In the genomic region with DNA sequence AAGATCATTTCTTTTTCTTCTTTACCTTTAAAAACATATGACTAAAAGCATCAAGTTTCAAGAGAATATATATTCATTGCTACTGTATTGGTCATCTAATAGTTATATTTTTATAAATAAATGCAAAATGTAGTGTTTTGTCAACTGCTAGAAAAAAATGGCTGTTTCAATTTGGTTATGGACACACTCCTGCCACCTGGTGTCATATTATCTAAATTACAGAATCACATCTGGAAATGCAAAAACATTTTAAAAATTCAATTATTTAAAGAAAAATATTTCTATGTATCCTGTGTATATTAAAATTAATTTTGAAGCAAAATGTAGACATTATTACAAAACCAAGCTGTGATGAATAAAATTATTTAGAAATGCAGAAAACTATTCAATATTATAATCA, we compare ENCODE assay signal across 9 cellular contexts.
A peak's percentile ranks its signal among the peaks of the same experiment; 100 is the strongest.
DNase-seq lines count a peak whose midpoint lies in the region; ATAC-seq, FAIRE-seq and TF ChIP-seq lines count a peak whose summit lies in the region.
"Had no signal": no experiment of that assay in that cellular context is flagged by ENCODE, and none has a peak within 500 bp of the region (broad histone marks: within the 10 kb centered on the region; RNA-seq: fewer than 3 reads in every experiment).

No MANE protein-coding gene starts in this region.

- H3K9me3 ChIP-seq in GM12878 (replicated peaks; ENCODE audit: control insufficient read depth, insufficient read depth, low read length) (no peaks in the 10 kb centered on the region), suprapubic skin (no peaks in the 10 kb centered on the region)

- RAD21 ChIA-PET in GM12878 (lab: Charles Lee; ENCODE audit: unreplicated experiment), result no interaction called here

- SMC1A ChIA-PET in GM12878 (lab: Charles Lee; ENCODE audit: uncharacterized antibody, unreplicated experiment), result no interaction called here

- TF ChIP-seq RAD21 in GM12878 (IDR thresholded peaks at IDR 0.05; ENCODE audit: insufficient read depth, low read depth, low read length), result peak; percentile 48

- no peak overlapping the region for H3K4me3 Mint-ChIP-seq in immature natural killer cell

- H3K9me3 Mint-ChIP-seq in immature natural killer cell, result peaks cover 0 to 14% (median 3%) of the 10 kb centered on the region in 6 donors

- no peak for FAIRE-seq in GM12878 (lab: Jason Lieb, UNC)

- H3K4me2 ChIP-seq in GM12878 (ENCODE audit: control insufficient read depth, insufficient read depth), result no peak overlapping the region

- BruUV-seq in GM12878 (replicated peaks; lab: Mats Ljungman, UMichigan), result no TSS peak

- H3K9ac ChIP-seq in GM12878 (ENCODE audit: control insufficient read depth, insufficient read depth, low read length), result no peak overlapping the region

- no peak for DNase-seq in BJ (ENCODE audit: low read depth)
- peak; percentile 6 for DNase-seq in HEK293T (ENCODE audit: extremely low spot score)
- no peak for DNase-seq in GM12878 (ENCODE audit: low read depth, low spot score)
- DNase-seq in lung microvascular endothelial cell (ENCODE audit: low read depth in 2 of 2), result peak; percentile 16 to 27
- no peak for DNase-seq in immature natural killer cell
- DNase-seq in stimulated activated CD4-positive, alpha-beta T cell treated with anti-CD3 and anti-CD28 coated beads, Interleukin-15, amount 100 ng/mL, for 24 hours, result no peak
- no peak for DNase-seq in suprapubic skin (ENCODE audit: low spot score in 2 of 2)
- DNase-seq in NCI-H2107 treated with DMSO at 0.1 percent for 48 hours (lab: John Stamatoyannopoulos, UW; ENCODE audit: unreplicated experiment), result no peak

- H3K27me3 Mint-ChIP-seq in immature natural killer cell (ENCODE audit: low read depth in 3 of 3), result peaks cover 0 to 1% (median 0%) of the 10 kb centered on the region in 3 donors

- no peaks in the 10 kb centered on the region for H3K36me3 Mint-ChIP-seq in immature natural killer cell

- no peaks in the 10 kb centered on the region for H4K20me1 ChIP-seq in GM12878 (ENCODE audit: control insufficient read depth, insufficient read depth)

- ATAC-seq in GM12878, result no peak

- TF ChIP-seq POLR2A in GM12878 (IDR thresholded peaks at IDR 0.05; ENCODE audit: low read depth, low read length) (no peak), suprapubic skin (IDR thresholded peaks at IDR 0.05) (no peak)

- no peaks in the 10 kb centered on the region for H3K27me3 ChIP-seq in BJ (ENCODE audit: control insufficient read depth, insufficient read depth, low read length)
- H3K27me3 ChIP-seq in GM12878 (replicated peaks in 1 of 2; ENCODE audit: control insufficient read depth in 2 of 2, insufficient read depth in 2 of 2, low read length in 1 of 2), result no peaks in the 10 kb centered on the region
- H3K27me3 ChIP-seq in suprapubic skin, result no peaks in the 10 kb centered on the region

- H3K4me1 ChIP-seq in GM12878 (ENCODE audit: control insufficient read depth, insufficient read depth, low read length) (no peaks in the 10 kb centered on the region), suprapubic skin (no peaks in the 10 kb centered on the region)

- peak; percentile 36; the same call in 1 of the 2 replicates for TF ChIP-seq CTCF in BJ (IDR thresholded peaks at IDR 0.05; ENCODE audit: insufficient read depth, low read depth, low read length)
- TF ChIP-seq CTCF in GM12878 (IDR thresholded peaks at IDR 0.05 in 2 of 3, conservative IDR thresholded peaks at IDR 0.05 in 1 of 3; ENCODE audit: control insufficient read depth in 2 of 3, extremely low read depth in 1 of 3, insufficient read depth in 1 of 3, low read depth in 3 of 3, low read length in 3 of 3), result peak in 2 of 3 experiments; percentile 20 to 33; a peak in 3 of 6 replicates
- peak in 1 of 2 donors; percentile 23 for TF ChIP-seq CTCF in suprapubic skin (IDR thresholded peaks at IDR 0.05)

- intact Hi-C loops in GM12878 (cut with micrococcal nuclease; ENCODE audit: unreplicated experiment), result loop anchor here (1.0 to 5.0 kb wide), 3 partner anchors 41 to 736 kb away; no protein-coding TSS in a partner anchor

- H2AFZ ChIP-seq in GM12878 (ENCODE audit: control insufficient read depth, low read depth, low read length), result no peak overlapping the region

- no peak overlapping the region for H3K4me3 ChIP-seq in BJ (ENCODE audit: low read depth, low read length)
- no peak overlapping the region for H3K4me3 ChIP-seq in GM12878
- no peak overlapping the region for H3K4me3 ChIP-seq in suprapubic skin

- in situ Hi-C loops in GM12878 (cut with MboI), result no loop called here

- H3K79me2 ChIP-seq in GM12878 (ENCODE audit: control insufficient read depth, insufficient read depth, low read length), result no peaks in the 10 kb centered on the region

- TF ChIP-seq EP300 in GM12878 (IDR thresholded peaks at IDR 0.05; ENCODE audit: borderline replicate concordance in 1 of 2, control insufficient read depth in 1 of 2, low read depth in 2 of 2, low read length in 2 of 2) (no peak), suprapubic skin (IDR thresholded peaks at IDR 0.05) (no peak)

- H3K36me3 ChIP-seq in BJ (ENCODE audit: control insufficient read depth, insufficient read depth, low read length) (no peaks in the 10 kb centered on the region), GM12878 (ENCODE audit: control insufficient read depth in 2 of 2, insufficient read depth in 2 of 2, low read length in 1 of 2) (no peaks in the 10 kb centered on the region), suprapubic skin (no peaks in the 10 kb centered on the region)

- H3K27ac ChIP-seq in GM12878 (ENCODE audit: control insufficient read depth, insufficient read depth) (no peak overlapping the region), suprapubic skin (no peak overlapping the region)

- no peaks in the 10 kb centered on the region for H3K4me1 Mint-ChIP-seq in immature natural killer cell

- POLR2A ChIA-PET in BJ (lab: Charles Lee) (no interaction called here), HEK293T (lab: Yijun Ruan, JAX) (no interaction called here), GM12878 (lab: Charles Lee) (no interaction called here)

- no peak overlapping the region for H3K27ac Mint-ChIP-seq in immature natural killer cell
- H3K27ac Mint-ChIP-seq: activated T-helper 2 cell treated with anti-CD3 and anti-CD28 coated beads, Interferon-gamma antibody, Interleukin-2, Interleukin-4, amounts not matched to agents 10 μg/mL and 5 μg/mL and 100 μg/mL, durations not matched to agents 14 hours and 24 hours and 36 hours had no signal

- CTCF ChIA-PET in BJ (lab: Yijun Ruan, JAX) (interaction anchor here (1.0 to 1.3 kb wide), 3 partner anchors 8 to 41 kb away, joined by 3 to 4 read pairs (median 3); no protein-coding TSS in a partner anchor), HEK293T (lab: Yijun Ruan, JAX) (no interaction called here), GM12878 (lab: Yijun Ruan, JAX) (interaction anchor here (0.6 to 4.2 kb wide), 5 partner anchors 9 to 41 kb away, joined by 3 to 24 read pairs (median 5); no protein-coding TSS in a partner anchor)

TF ChIP-seq in HEK293T, 16 proteins besides CTCF, POLR2A, EP300 and RAD21:
- TF ChIP-seq ARNT (IDR thresholded peaks at IDR 0.05) (no peak), CTBP1 (IDR thresholded peaks at IDR 0.05; ENCODE audit: borderline replicate concordance) (no peak), PKNOX1 (IDR thresholded peaks at IDR 0.05) (no peak), SP1 (IDR thresholded peaks at IDR 0.05) (no peak), ZNF384 (IDR thresholded peaks at IDR 0.05) (no peak), BHLHE40 (IDR thresholded peaks at IDR 0.05; ENCODE audit: borderline replicate concordance) (no peak), FOXK2 (IDR thresholded peaks at IDR 0.05) (no peak), FOXM1 (IDR thresholded peaks at IDR 0.05; ENCODE audit: borderline replicate concordance) (no peak), L3MBTL2 (conservative IDR thresholded peaks at IDR 0.05) (no peak), FOXA1 (IDR thresholded peaks at IDR 0.05) (no peak)

TF ChIP-seq in GM12878, 131 proteins besides CTCF, POLR2A, EP300 and RAD21 (continues in another document):
- TF ChIP-seq YY1 (IDR thresholded peaks at IDR 0.05; ENCODE audit: low read depth, low read length) (0 out of 2 replicates have a peak, but pooled peaks have one; percentile 43), ETV6 (conservative IDR thresholded peaks at IDR 0.05 in 1 of 2, IDR thresholded peaks at IDR 0.05 in 1 of 2; ENCODE audit: borderline replicate concordance in 1 of 2, low read depth in 1 of 2) (no peak), SMC3 (IDR thresholded peaks at IDR 0.05; ENCODE audit: borderline replicate concordance, low read length) (peak; percentile 42; the same call in 1 of the 2 replicates), IRF5 (IDR thresholded peaks at IDR 0.05; ENCODE audit: borderline replicate concordance) (no peak), MLLT1 (IDR thresholded peaks at IDR 0.05) (no peak), IRF3 (IDR thresholded peaks at IDR 0.05) (no peak), SUZ12 (IDR thresholded peaks at IDR 0.05; ENCODE audit: unreplicated experiment) (no peak)

Comparison
In these comparisons a context has a peak if more than half of its experiments do, and no peak if none do; other contexts are left out.
1. DNase-seq: peak in HEK293T (single experiment) and lung microvascular endothelial cell (2 of 2); none in BJ (single experiment), GM12878 (single experiment), immature natural killer cell (0 of 3), stimulated activated CD4-positive, alpha-beta T cell treated with anti-CD3 and anti-CD28 coated beads, Interleukin-15, amount 100 ng/mL, for 24 hours (single experiment), suprapubic skin (0 of 2) and NCI-H2107 treated with DMSO at 0.1 percent for 48 hours (single experiment).